In the genomic region with DNA sequence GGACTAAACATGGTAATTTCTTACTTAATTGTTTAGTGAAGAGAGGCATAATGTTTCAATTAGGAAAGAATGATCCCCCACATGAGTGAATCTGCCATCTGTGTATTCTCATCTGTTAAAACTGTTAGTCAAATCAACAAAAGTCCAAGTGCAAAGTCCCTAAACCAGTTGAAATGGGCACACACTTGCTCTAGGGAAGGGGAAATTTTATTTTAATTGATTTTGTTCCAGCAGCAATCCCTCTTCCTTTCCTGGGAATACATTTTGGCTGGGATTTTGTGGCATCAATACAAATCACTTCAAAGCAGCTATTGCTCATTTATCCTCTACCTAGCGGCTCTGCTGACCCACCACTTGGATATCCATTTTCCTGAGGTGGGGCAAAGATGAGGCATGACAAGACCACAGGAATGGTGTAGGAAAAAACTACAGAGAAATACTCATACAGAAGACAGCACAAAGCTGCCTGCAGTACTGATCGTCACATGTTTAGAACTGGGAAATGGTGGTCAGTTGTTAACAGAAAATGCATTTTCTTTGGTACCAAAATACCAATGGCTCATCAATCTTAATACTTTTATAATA, we compare ENCODE assay signal across 21 cellular contexts. TPM values are rescaled to one million over a fixed set of nuclear protein-coding genes. Genes with fewer than 3 reads are reported as not detected.
DNase-seq lines count a peak whose midpoint lies in the region; ATAC-seq and TF ChIP-seq lines count a peak whose summit lies in the region.
"Had no signal": no experiment of that assay in that cellular context is flagged by ENCODE, and none has a peak within 500 bp of the region (broad histone marks: within the 10 kb centered on the region; RNA-seq: fewer than 3 reads in every experiment).

No MANE protein-coding gene starts in this region.

- H3K9me3 ChIP-seq in fibroblast of lung (ENCODE audit: control insufficient read depth, insufficient read depth, low read depth, low read length) (no peaks in the 10 kb centered on the region), SK-N-SH (no peaks in the 10 kb centered on the region)
- H3K9me3 ChIP-seq: upper lobe of right lung had no signal

- ATAC-seq in GM19351 (IDR thresholded peaks at IDR 0.05; ENCODE audit: unreplicated experiment), result no peak
- ATAC-seq: activated CD4-positive, alpha-beta T cell treated with anti-CD3 and anti-CD28 coated beads for 36 hours; activated CD8-positive, alpha-beta memory T cell treated with anti-CD3 and anti-CD28 coated beads, Interleukin-2, amount 10 ng/mL, durations not matched to agents 7 days and 5 days; esophagus mucosa; left ventricle myocardium superior; upper lobe of right lung had no signal

- H3K9me2 ChIP-seq in SK-N-SH, result no peaks in the 10 kb centered on the region

- 10% methylated on average over 2 of the region's 2 CpGs for WGBS in SK-N-SH (ENCODE audit: low lambda C conversion rate)

- H3K4me1 ChIP-seq in fibroblast of lung (ENCODE audit: control insufficient read depth, extremely low read depth, insufficient read depth, low read length) (no peaks in the 10 kb centered on the region), SK-N-SH (ENCODE audit: control insufficient read depth in 1 of 2, insufficient read depth in 2 of 2, low read depth in 1 of 2, low read length in 1 of 2) (no peaks in the 10 kb centered on the region)
- H3K4me1 ChIP-seq: neural progenitor cell, upper lobe of right lung had no signal

- H2AFZ ChIP-seq in fibroblast of lung (ENCODE audit: low read length) (no peak overlapping the region), SK-N-SH (ENCODE audit: low read depth) (no peak overlapping the region)
- H2AFZ ChIP-seq: neural progenitor cell had no signal

- H4K20me1 ChIP-seq in fibroblast of lung (ENCODE audit: control insufficient read depth, extremely low read depth, insufficient read depth, low read length) (no peaks in the 10 kb centered on the region), SK-N-SH (ENCODE audit: insufficient read depth) (no peaks in the 10 kb centered on the region)

- no peak for TF ChIP-seq RAD21 in SK-N-SH (IDR thresholded peaks at IDR 0.05; ENCODE audit: low read length)

- no peak for TF ChIP-seq EP300 in SK-N-SH (IDR thresholded peaks at IDR 0.05; ENCODE audit: borderline replicate concordance in 1 of 2, low read depth in 1 of 2, low read length in 1 of 2)

- H3K4me2 ChIP-seq in fibroblast of lung (ENCODE audit: extremely low read depth, insufficient read depth, low read length), result peak overlapping the region; percentile 8
- H3K4me2 ChIP-seq in SK-N-SH, result no peak overlapping the region
- H3K4me2 ChIP-seq: neural progenitor cell had no signal

- H3K9ac ChIP-seq in fibroblast of lung (ENCODE audit: insufficient read depth, low read length) (no peak overlapping the region), SK-N-SH (no peak overlapping the region)
- H3K9ac ChIP-seq: neural progenitor cell had no signal

- CTCF ChIA-PET in SK-N-SH (lab: Yijun Ruan, JAX), result interaction anchor here (0.6 to 1.8 kb wide), 6 partner anchors 22 to 1500 kb away, joined by 3 to 5 read pairs (median 3); no protein-coding TSS in a partner anchor

- H3K27me3 ChIP-seq in fibroblast of lung (ENCODE audit: control insufficient read depth, insufficient read depth, low read length), result no peaks in the 10 kb centered on the region
- H3K27me3 ChIP-seq in SK-N-SH (ENCODE audit: insufficient read depth), result no peaks in the 10 kb centered on the region
- H3K27me3 ChIP-seq: brain microvascular endothelial cell, upper lobe of right lung had no signal

- TF ChIP-seq CTCF in fibroblast of lung (conservative IDR thresholded peaks at IDR 0.05 in 1 of 2, IDR thresholded peaks at IDR 0.05 in 1 of 2; ENCODE audit: low read depth in 1 of 2, low read length in 2 of 2) (peak in 1 of 2 donors; percentile 0), SK-N-SH (IDR thresholded peaks at IDR 0.05) (no peak)

- peak overlapping the region; percentile 13 for H3K27ac ChIP-seq in fibroblast of lung (ENCODE audit: insufficient read depth, low read length)
- no peak overlapping the region for H3K27ac ChIP-seq in SK-N-SH (ENCODE audit: low read depth in 2 of 2, low read length in 1 of 2)
- H3K27ac ChIP-seq: 22Rv1, brain microvascular endothelial cell, neural progenitor cell, RWPE1, upper lobe of right lung had no signal

- no peaks in the 10 kb centered on the region for H3K79me2 ChIP-seq in fibroblast of lung (ENCODE audit: control insufficient read depth, insufficient read depth, low read length)
- no peaks in the 10 kb centered on the region for H3K79me2 ChIP-seq in SK-N-SH (ENCODE audit: insufficient read depth)

- POLR2A ChIA-PET in SK-N-SH (lab: Yijun Ruan, JAX), result no interaction called here

- DNase-seq in DMS 273 (lab: John Stamatoyannopoulos, UW; ENCODE audit: unreplicated experiment), result peak; percentile 9
- DNase-seq in DMS 273 treated with DMSO at 0.1 percent for 48 hours (lab: John Stamatoyannopoulos, UW), result no peak
- peak; percentile 32 for DNase-seq in NCI-H446 treated with DMSO at 0.1 percent for 48 hours (lab: John Stamatoyannopoulos, UW)
- DNase-seq in fibroblast of lung (ENCODE audit: low read depth in 2 of 2), result peak in 1 of 2 donors; percentile 73
- no peak for DNase-seq in SK-N-SH
- no peak for DNase-seq in NCI-H1694 (lab: John Stamatoyannopoulos, UW)
- no peak for DNase-seq in activated gamma-delta T cell treated with Interleukin-2 at 50 U/mL for 16 hours
- DNase-seq: activated CD4-positive, alpha-beta T cell treated with anti-CD3 and anti-CD28 coated beads for 36 hours; activated CD8-positive, alpha-beta memory T cell treated with anti-CD3 and anti-CD28 coated beads, Interleukin-2, amount 10 ng/mL, durations not matched to agents 7 days and 5 days; brain microvascular endothelial cell; C1 segment of cervical spinal cord; effector memory CD4-positive, alpha-beta T cell; H7; left ventricle myocardium superior; upper lobe of right lung had no signal

- H3K4me3 ChIP-seq in fibroblast of lung (replicated peaks in 1 of 4; ENCODE audit: control extremely low read depth in 1 of 4, insufficient read depth in 1 of 4, low read depth in 3 of 4, low read length in 4 of 4) (no peak overlapping the region), SK-N-SH (ENCODE audit: low read depth in 2 of 2, low read length in 1 of 2) (no peak overlapping the region)
- H3K4me3 ChIP-seq: neural progenitor cell, upper lobe of right lung had no signal

- no peaks in the 10 kb centered on the region for H3F3A ChIP-seq in SK-N-SH (replicated peaks; ENCODE audit: insufficient read depth)

- no peaks in the 10 kb centered on the region for H3K36me3 ChIP-seq in fibroblast of lung (ENCODE audit: control insufficient read depth, insufficient read depth, low read length)
- no peaks in the 10 kb centered on the region for H3K36me3 ChIP-seq in SK-N-SH (replicated peaks in 1 of 2; ENCODE audit: control insufficient read depth in 1 of 2, insufficient read depth in 2 of 2, low read length in 1 of 2)
- H3K36me3 ChIP-seq: brain microvascular endothelial cell, neural progenitor cell, upper lobe of right lung had no signal

TF ChIP-seq in SK-N-SH, 30 proteins besides CTCF, POLR2A, EP300 and RAD21 (continues in another document):
- TF ChIP-seq USF2 (IDR thresholded peaks at IDR 0.05; ENCODE audit: borderline replicate concordance, low read depth, low read length), result no peak
- TF ChIP-seq RXRA (IDR thresholded peaks at IDR 0.05; ENCODE audit: borderline replicate concordance, low read depth), result no peak
- TF ChIP-seq MXI1 (IDR thresholded peaks at IDR 0.05; ENCODE audit: low read depth, low read length), result no peak
- TF ChIP-seq, protein P1, sequence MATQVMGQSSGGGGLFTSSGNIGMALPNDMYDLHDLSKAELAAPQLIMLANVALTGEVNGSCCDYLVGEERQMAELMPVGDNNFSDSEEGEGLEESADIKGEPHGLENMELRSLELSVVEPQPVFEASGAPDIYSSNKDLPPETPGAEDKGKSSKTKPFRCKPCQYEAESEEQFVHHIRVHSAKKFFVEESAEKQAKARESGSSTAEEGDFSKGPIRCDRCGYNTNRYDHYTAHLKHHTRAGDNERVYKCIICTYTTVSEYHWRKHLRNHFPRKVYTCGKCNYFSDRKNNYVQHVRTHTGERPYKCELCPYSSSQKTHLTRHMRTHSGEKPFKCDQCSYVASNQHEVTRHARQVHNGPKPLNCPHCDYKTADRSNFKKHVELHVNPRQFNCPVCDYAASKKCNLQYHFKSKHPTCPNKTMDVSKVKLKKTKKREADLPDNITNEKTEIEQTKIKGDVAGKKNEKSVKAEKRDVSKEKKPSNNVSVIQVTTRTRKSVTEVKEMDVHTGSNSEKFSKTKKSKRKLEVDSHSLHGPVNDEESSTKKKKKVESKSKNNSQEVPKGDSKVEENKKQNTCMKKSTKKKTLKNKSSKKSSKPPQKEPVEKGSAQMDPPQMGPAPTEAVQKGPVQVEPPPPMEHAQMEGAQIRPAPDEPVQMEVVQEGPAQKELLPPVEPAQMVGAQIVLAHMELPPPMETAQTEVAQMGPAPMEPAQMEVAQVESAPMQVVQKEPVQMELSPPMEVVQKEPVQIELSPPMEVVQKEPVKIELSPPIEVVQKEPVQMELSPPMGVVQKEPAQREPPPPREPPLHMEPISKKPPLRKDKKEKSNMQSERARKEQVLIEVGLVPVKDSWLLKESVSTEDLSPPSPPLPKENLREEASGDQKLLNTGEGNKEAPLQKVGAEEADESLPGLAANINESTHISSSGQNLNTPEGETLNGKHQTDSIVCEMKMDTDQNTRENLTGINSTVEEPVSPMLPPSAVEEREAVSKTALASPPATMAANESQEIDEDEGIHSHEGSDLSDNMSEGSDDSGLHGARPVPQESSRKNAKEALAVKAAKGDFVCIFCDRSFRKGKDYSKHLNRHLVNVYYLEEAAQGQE (IDR thresholded peaks at IDR 0.05; ENCODE audit: low read depth, low read length), result no peak

RNA-seq across cellular contexts. Expression of gene SSTR1, which starts 9.9 kb away (rescaled TPM):
- total RNA-seq in fibroblast of lung, result 1.8 and 3.0 TPM in 2 replicates
- polyA plus RNA-seq in fibroblast of lung (7.8 and 10.5 TPM in 2 replicates), SK-N-SH (2012; rRNA removed) (0.08 TPM in 2 replicates)
- polyA plus RNA-seq in fibroblast of lung (2012), result 6.7 and 9.1 TPM in 2 replicates
- 13.5 and 19.0 TPM in 2 replicates for polyA minus RNA-seq in fibroblast of lung (ENCODE audit: low replicate concordance)
- 0.08 and 0.12 TPM in 2 replicates for polyA plus RNA-seq in SK-N-SH (2012; cell fraction: cytosol; rRNA removed)
- polyA plus RNA-seq in SK-N-SH (2012; cell fraction: nucleus; rRNA removed), result 0.07 and 0.10 TPM in 2 replicates
- total RNA-seq: activated CD4-positive, alpha-beta T cell treated with anti-CD3 and anti-CD28 coated beads for 36 hours; activated CD8-positive, alpha-beta memory T cell treated with anti-CD3 and anti-CD28 coated beads, Interleukin-2, amount 10 ng/mL, durations not matched to agents 7 days and 5 days; activated T-helper 2 cell treated with anti-CD3 and anti-CD28 coated beads, Interferon-gamma antibody, Interleukin-2, Interleukin-4, amounts not matched to agents 10 μg/mL and 5 μg/mL and 100 μg/mL, durations not matched to agents 14 hours and 24 hours and 36 hours had no signal

RNA-seq across cellular contexts. Expression of gene CLEC14A, which starts 58.0 kb away (rescaled TPM):
- 2.6 and 5.3 TPM in 2 replicates for total RNA-seq in fibroblast of lung
- 3.9 and 8.3 TPM in 2 replicates for polyA plus RNA-seq in fibroblast of lung
- 4.1 and 8.8 TPM in 2 replicates for polyA plus RNA-seq in fibroblast of lung (2012)
- 1.7 and 6.5 TPM in 2 replicates for polyA minus RNA-seq in fibroblast of lung (ENCODE audit: low replicate concordance)
- 0.02 TPM in 1 of 2 replicates, not detected in the other for polyA plus RNA-seq in SK-N-SH (2012; rRNA removed)
- polyA plus RNA-seq in SK-N-SH (2012; cell fraction: cytosol; rRNA removed), result not detected in 2 replicates
- not detected in 2 replicates for polyA plus RNA-seq in SK-N-SH (2012; cell fraction: nucleus; rRNA removed)
- total RNA-seq: activated CD4-positive, alpha-beta T cell treated with anti-CD3 and anti-CD28 coated beads for 36 hours; activated CD8-positive, alpha-beta memory T cell treated with anti-CD3 and anti-CD28 coated beads, Interleukin-2, amount 10 ng/mL, durations not matched to agents 7 days and 5 days; activated T-helper 2 cell treated with anti-CD3 and anti-CD28 coated beads, Interferon-gamma antibody, Interleukin-2, Interleukin-4, amounts not matched to agents 10 μg/mL and 5 μg/mL and 100 μg/mL, durations not matched to agents 14 hours and 24 hours and 36 hours had no signal

Comparison
In these comparisons a context has a peak if more than half of its experiments do, and no peak if none do; other contexts are left out.
1. DNase-seq: peak in DMS 273 (single experiment) and NCI-H446 treated with DMSO at 0.1 percent for 48 hours (single experiment); none in DMS 273 treated with DMSO at 0.1 percent for 48 hours (single experiment), SK-N-SH (single experiment), NCI-H1694 (single experiment) and activated gamma-delta T cell treated with Interleukin-2 at 50 U/mL for 16 hours (single experiment).